16 cellular contexts compared by ENCODE assay signal in genomic region chr19:17846146-17846545, GRCh38. TPM values are rescaled to one million over a fixed set of nuclear protein-coding genes. Genes with fewer than 3 reads are reported as not detected.
DNase-seq lines count a peak whose midpoint lies in the region; ATAC-seq and FAIRE-seq lines count a peak whose summit lies in the region.
"Had no signal": no experiment of that assay in that cellular context is flagged by ENCODE, and none has a peak within 500 bp of the region (broad histone marks: within the 10 kb centered on the region; RNA-seq: fewer than 3 reads in every experiment).

No MANE protein-coding gene starts in this region.

- peak overlapping the region; percentile 82 to 92 (median 88); a peak in 20 of 22 replicates for H3K9ac ChIP-seq in BLaER1 treated with 17β-estradiol and CSF1 and Interleukin-3, amounts not matched to agents 10 nM and 100 nM

- H3K27ac ChIP-seq in BLaER1 treated with 17β-estradiol and CSF1 and Interleukin-3, amounts not matched to agents 10 nM and 100 nM: peak overlapping the region; percentile 85 to 98 (median 91); a peak in 20 of 22 replicates
- H3K27ac ChIP-seq: SK-N-MC had no signal

- H3K9me3 Mint-ChIP-seq in activated T-helper 1 cell treated with anti-CD3 and anti-CD28 coated beads, Interleukin-12 subunit alpha, Interleukin-12 subunit beta, Interleukin-2, Interleukin-4 antibody, amounts not matched to agents 30 ng/mL and 10 ng/mL and 1 ng/mL, durations not matched to agents 14 hours and 24 hours and 36 hours: no peaks in the 10 kb centered on the region

- ATAC-seq in GM21576 (IDR thresholded peaks at IDR 0.05; ENCODE audit: unreplicated experiment): no peak
- ATAC-seq: activated CD4-positive, CD25-positive, alpha-beta regulatory T cell treated with anti-CD3 and anti-CD28 coated beads, Interleukin-2, amount 50 U/mL, for 24 hours had no signal

- peak overlapping the region; percentile 82 to 100 (median 93) for H3K4me2 ChIP-seq in BLaER1 treated with 17β-estradiol and CSF1 and Interleukin-3, amounts not matched to agents 10 nM and 100 nM

- H3K27me3 ChIP-seq in BLaER1 treated with 17β-estradiol and CSF1 and Interleukin-3, amounts not matched to agents 10 nM and 100 nM: no peaks in the 10 kb centered on the region
- H3K27me3 ChIP-seq in mononuclear cell (ENCODE audit: insufficient read depth, low read length): no peaks in the 10 kb centered on the region

- H3K27me3 Mint-ChIP-seq in activated T-helper 1 cell treated with anti-CD3 and anti-CD28 coated beads, Interleukin-12 subunit alpha, Interleukin-12 subunit beta, Interleukin-2, Interleukin-4 antibody, amounts not matched to agents 30 ng/mL and 10 ng/mL and 1 ng/mL, durations not matched to agents 14 hours and 24 hours and 36 hours (ENCODE audit: insufficient read depth): no peaks in the 10 kb centered on the region

- H3K4me1 Mint-ChIP-seq in activated T-helper 1 cell treated with anti-CD3 and anti-CD28 coated beads, Interleukin-12 subunit alpha, Interleukin-12 subunit beta, Interleukin-2, Interleukin-4 antibody, amounts not matched to agents 30 ng/mL and 10 ng/mL and 1 ng/mL, durations not matched to agents 14 hours and 24 hours and 36 hours (ENCODE audit: low read depth): peaks cover 63% of the 10 kb centered on the region

- peaks cover 0 to 5% (median 0%) of the 10 kb centered on the region in 11 experiments; a peak in 1 of 22 replicates for H3K9me3 ChIP-seq in BLaER1 treated with 17β-estradiol and CSF1 and Interleukin-3, amounts not matched to agents 10 nM and 100 nM (replicated peaks in 1 of 11)
- H3K9me3 ChIP-seq in mononuclear cell (ENCODE audit: low read depth, low read length): no peaks in the 10 kb centered on the region

- peak overlapping the region; percentile 93 for H3K4me3 Mint-ChIP-seq in activated T-helper 1 cell treated with anti-CD3 and anti-CD28 coated beads, Interleukin-12 subunit alpha, Interleukin-12 subunit beta, Interleukin-2, Interleukin-4 antibody, amounts not matched to agents 30 ng/mL and 10 ng/mL and 1 ng/mL, durations not matched to agents 14 hours and 24 hours and 36 hours

- no peak for DNase-seq in GM18507 (ENCODE audit: extremely low spot score, insufficient read length, low read depth)
- DNase-seq in activated T-helper 1 cell treated with anti-CD3 and anti-CD28 coated beads, Interleukin-12 subunit alpha, Interleukin-12 subunit beta, Interleukin-2, Interleukin-4 antibody, amounts not matched to agents 30 ng/mL and 10 ng/mL and 1 ng/mL, durations not matched to agents 14 hours and 24 hours and 36 hours (ENCODE audit: low spot score): peak; percentile 40
- no peak for DNase-seq in KG1 (lab: John Stamatoyannopoulos, UW)
- DNase-seq in NCI-H1092 treated with DMSO at 0.1 percent for 48 hours (lab: John Stamatoyannopoulos, UW): no peak
- no peak for DNase-seq in NCI-H187 (lab: John Stamatoyannopoulos, UW)
- DNase-seq: aorta, C1 segment of cervical spinal cord, GOT3, mesendoderm, NCI-H2107 had no signal

- peaks cover 0 to 49% (median 16%) of the 10 kb centered on the region in 11 experiments; a peak in 11 of 22 replicates for H4K20me1 ChIP-seq in BLaER1 treated with 17β-estradiol and CSF1 and Interleukin-3, amounts not matched to agents 10 nM and 100 nM

- H3K4me3 ChIP-seq in BLaER1 treated with 17β-estradiol and CSF1 and Interleukin-3, amounts not matched to agents 10 nM and 100 nM: peak overlapping the region in 9 of 10 experiments; percentile 26 to 73 (median 59); a peak in 11 of 20 replicates
- H3K4me3 ChIP-seq in mononuclear cell (ENCODE audit: low read length): peak overlapping the region; percentile 56
- H3K4me3 ChIP-seq: SK-N-MC had no signal

- peaks cover 22 to 42% (median 29%) of the 10 kb centered on the region in 11 experiments; a peak in 21 of 22 replicates for H3K36me3 ChIP-seq in BLaER1 treated with 17β-estradiol and CSF1 and Interleukin-3, amounts not matched to agents 10 nM and 100 nM

- H3K27ac Mint-ChIP-seq in activated T-helper 1 cell treated with anti-CD3 and anti-CD28 coated beads, Interleukin-12 subunit alpha, Interleukin-12 subunit beta, Interleukin-2, Interleukin-4 antibody, amounts not matched to agents 30 ng/mL and 10 ng/mL and 1 ng/mL, durations not matched to agents 14 hours and 24 hours and 36 hours: peak overlapping the region; percentile 99

- intact Hi-C loops in activated T-helper 1 cell treated with anti-CD3 and anti-CD28 coated beads, Interleukin-12 subunit alpha, Interleukin-12 subunit beta, Interleukin-2, Interleukin-4 antibody, amounts not matched to agents 30 ng/mL and 10 ng/mL and 1 ng/mL, durations not matched to agents 14 hours and 24 hours and 36 hours (cut with micrococcal nuclease): loop anchor here (2.0 kb wide), 1 partner anchor 15 kb away; no protein-coding TSS in a partner anchor

- peaks cover 26% of the 10 kb centered on the region for H3K36me3 Mint-ChIP-seq in activated T-helper 1 cell treated with anti-CD3 and anti-CD28 coated beads, Interleukin-12 subunit alpha, Interleukin-12 subunit beta, Interleukin-2, Interleukin-4 antibody, amounts not matched to agents 30 ng/mL and 10 ng/mL and 1 ng/mL, durations not matched to agents 14 hours and 24 hours and 36 hours (ENCODE audit: low read depth)

- H3K4me1 ChIP-seq in BLaER1 treated with 17β-estradiol and CSF1 and Interleukin-3, amounts not matched to agents 10 nM and 100 nM: peaks cover 66 to 83% (median 74%) of the 10 kb centered on the region in 10 experiments
- H3K4me1 ChIP-seq in mononuclear cell (ENCODE audit: insufficient read depth, low read length): peaks cover 79% of the 10 kb centered on the region

- FAIRE-seq in GM18507 (lab: Jason Lieb, UNC): peak; percentile 54

RNA-seq across cellular contexts. Expression of gene JAK3, which starts 1.6 kb away (rescaled TPM):
- total RNA-seq in activated T-helper 1 cell treated with anti-CD3 and anti-CD28 coated beads, Interleukin-12 subunit alpha, Interleukin-12 subunit beta, Interleukin-2, Interleukin-4 antibody, amounts not matched to agents 30 ng/mL and 10 ng/mL and 1 ng/mL, durations not matched to agents 14 hours and 24 hours and 36 hours: 222 and 227 TPM in 2 replicates
- 61.1 TPM for total RNA-seq in mononuclear cell

RNA-seq across cellular contexts. Expression of gene RPL18A, which starts 13.6 kb away (rescaled TPM):
- 2,494 and 2,556 TPM in 2 replicates for total RNA-seq in activated T-helper 1 cell treated with anti-CD3 and anti-CD28 coated beads, Interleukin-12 subunit alpha, Interleukin-12 subunit beta, Interleukin-2, Interleukin-4 antibody, amounts not matched to agents 30 ng/mL and 10 ng/mL and 1 ng/mL, durations not matched to agents 14 hours and 24 hours and 36 hours
- 1,903 TPM for total RNA-seq in mononuclear cell

RNA-seq across cellular contexts. Expression of gene INSL3, which starts 24.8 kb away (rescaled TPM):
- total RNA-seq in activated T-helper 1 cell treated with anti-CD3 and anti-CD28 coated beads, Interleukin-12 subunit alpha, Interleukin-12 subunit beta, Interleukin-2, Interleukin-4 antibody, amounts not matched to agents 30 ng/mL and 10 ng/mL and 1 ng/mL, durations not matched to agents 14 hours and 24 hours and 36 hours: 8.7 and 9.3 TPM in 2 replicates
- total RNA-seq in mononuclear cell: 0.52 TPM
- total RNA-seq: aorta, dermis microvascular lymphatic vessel endothelial cell had no signal

RNA-seq across cellular contexts. Expression of gene SLC5A5, which starts 25.6 kb away (rescaled TPM):
- total RNA-seq in activated T-helper 1 cell treated with anti-CD3 and anti-CD28 coated beads, Interleukin-12 subunit alpha, Interleukin-12 subunit beta, Interleukin-2, Interleukin-4 antibody, amounts not matched to agents 30 ng/mL and 10 ng/mL and 1 ng/mL, durations not matched to agents 14 hours and 24 hours and 36 hours: 1.1 TPM in 2 replicates
- total RNA-seq in mononuclear cell: 0.21 TPM
- total RNA-seq: aorta, dermis microvascular lymphatic vessel endothelial cell had no signal

RNA-seq across cellular contexts. Expression of gene B3GNT3, which starts 51.2 kb away (rescaled TPM):
- total RNA-seq in activated T-helper 1 cell treated with anti-CD3 and anti-CD28 coated beads, Interleukin-12 subunit alpha, Interleukin-12 subunit beta, Interleukin-2, Interleukin-4 antibody, amounts not matched to agents 30 ng/mL and 10 ng/mL and 1 ng/mL, durations not matched to agents 14 hours and 24 hours and 36 hours: not detected in 2 replicates
- total RNA-seq in mononuclear cell: 0.10 TPM
